1 cellular context compared by ENCODE assay signal in the genomic region with DNA sequence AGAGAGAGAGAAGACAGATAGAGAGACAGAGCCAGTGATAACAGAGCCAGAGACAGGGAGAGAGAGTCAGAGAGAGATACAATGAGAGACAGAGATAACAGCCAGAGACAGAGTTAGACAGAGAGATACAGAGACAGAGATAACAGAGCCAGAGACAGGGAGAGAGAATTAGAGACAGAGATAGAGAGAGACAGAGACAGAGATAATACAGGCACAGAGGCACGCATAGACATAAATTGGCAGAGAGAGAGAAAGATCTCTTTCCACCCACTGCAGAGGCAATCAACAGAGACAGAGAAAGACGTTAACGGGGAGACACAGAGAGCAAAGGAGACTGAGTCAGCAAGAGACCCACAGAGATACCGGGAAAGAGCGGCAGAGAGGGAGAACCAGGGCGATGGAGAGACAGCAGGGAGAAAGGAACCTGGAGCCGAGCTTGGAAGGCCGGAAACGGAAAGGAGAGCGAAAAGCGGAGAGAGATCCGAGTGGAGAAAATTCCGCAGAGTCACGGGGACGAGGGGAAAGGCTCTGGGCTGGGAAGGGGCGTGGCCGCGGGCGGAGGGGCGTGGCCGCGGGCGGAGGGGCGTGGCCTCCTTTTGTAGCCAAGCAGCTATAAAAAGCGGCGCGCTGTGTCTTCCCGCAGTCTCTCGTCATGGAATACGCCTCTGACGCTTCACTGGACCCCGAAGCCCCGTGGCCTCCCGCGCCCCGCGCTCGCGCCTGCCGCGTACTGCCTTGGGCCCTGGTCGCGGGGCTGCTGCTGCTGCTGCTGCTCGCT.
TF ChIP-seq lines count a peak whose summit lies in the region.

A gene with protein sequence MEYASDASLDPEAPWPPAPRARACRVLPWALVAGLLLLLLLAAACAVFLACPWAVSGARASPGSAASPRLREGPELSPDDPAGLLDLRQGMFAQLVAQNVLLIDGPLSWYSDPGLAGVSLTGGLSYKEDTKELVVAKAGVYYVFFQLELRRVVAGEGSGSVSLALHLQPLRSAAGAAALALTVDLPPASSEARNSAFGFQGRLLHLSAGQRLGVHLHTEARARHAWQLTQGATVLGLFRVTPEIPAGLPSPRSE (plus strand): TSS at position 642 of the 778 bp plus-strand sequence. CDS start 11 bp downstream, at position 653.

TF ChIP-seq in K562, 482 proteins besides CTCF, POLR2A, EP300 and RAD21 (continued from another document and continues in another):
- TF ChIP-seq FOXO4 (CRISPR knock-in tag; IDR thresholded peaks at IDR 0.05) (no peak), SIX5 (IDR thresholded peaks at IDR 0.05; ENCODE audit: borderline replicate concordance in 1 of 2, insufficient read depth in 1 of 2, low read depth in 1 of 2, low read length in 2 of 2) (no peak), ZNF280B (CRISPR knock-in tag; IDR thresholded peaks at IDR 0.05) (no peak), ZNF436 (CRISPR knock-in tag; IDR thresholded peaks at IDR 0.05) (no peak), RBM14 (IDR thresholded peaks at IDR 0.05; ENCODE audit: borderline replicate concordance, insufficient read depth, low read depth, low read length) (no peak), POLR2AphosphoS2 (IDR thresholded peaks at IDR 0.05; ENCODE audit: low read length) (no peak), HDAC6 (IDR thresholded peaks at IDR 0.05; ENCODE audit: low read depth, low read length) (no peak), MCM2 (IDR thresholded peaks at IDR 0.05; ENCODE audit: low read depth) (no peak), MED1 (CRISPR knock-in tag; IDR thresholded peaks at IDR 0.05; ENCODE audit: borderline replicate concordance) (no peak), PHF20 (IDR thresholded peaks at IDR 0.05; ENCODE audit: partially characterized antibody) (no peak), NR2C2 (CRISPR knock-in tag; IDR thresholded peaks at IDR 0.05) (peak; percentile 10), NR2C2 (tag; IDR thresholded peaks at IDR 0.05) (peak; percentile 39; the same call in 1 of the 2 replicates), HIVEP1 (CRISPR knock-in tag; IDR thresholded peaks at IDR 0.05) (no peak), ZNF584 (CRISPR knock-in tag; IDR thresholded peaks at IDR 0.05; ENCODE audit: low read depth) (no peak), ZNF57 (CRISPR knock-in tag; IDR thresholded peaks at IDR 0.05) (no peak), DPF2 (IDR thresholded peaks at IDR 0.05) (peak; percentile 98), ZBTB1 (CRISPR knock-in tag; IDR thresholded peaks at IDR 0.05; ENCODE audit: borderline replicate concordance, low read depth) (no peak; the same call in 1 of the 2 replicates), ZNF583 (CRISPR knock-in tag; IDR thresholded peaks at IDR 0.05) (no peak), RBM22 (IDR thresholded peaks at IDR 0.05; ENCODE audit: low read depth, low read length, poor library complexity, severe bottlenecking) (peak; percentile 88), KHSRP (IDR thresholded peaks at IDR 0.05) (no peak), SP2 (IDR thresholded peaks at IDR 0.05; ENCODE audit: extremely low read depth, low read depth, low read length, poor library complexity, severe bottlenecking) (no peak), RBBP5 (IDR thresholded peaks at IDR 0.05; ENCODE audit: borderline replicate concordance, insufficient read depth, low read length, poor library complexity, severe bottlenecking) (peak; percentile 46), PHB (CRISPR knock-in tag; IDR thresholded peaks at IDR 0.05) (no peak; the same call in 1 of the 2 replicates), ZNF589 (CRISPR knock-in tag; IDR thresholded peaks at IDR 0.05; ENCODE audit: low read depth) (no peak), RAD51 (IDR thresholded peaks at IDR 0.05; ENCODE audit: borderline replicate concordance, low read depth) (peak; percentile 54; the same call in 1 of the 2 replicates), SRSF1 (IDR thresholded peaks at IDR 0.05; ENCODE audit: low read depth, low read length) (no peak), CGGBP1 (CRISPR knock-in tag; IDR thresholded peaks at IDR 0.05) (no peak), TAF1 (IDR thresholded peaks at IDR 0.05; ENCODE audit: control insufficient read depth, extremely low read depth, insufficient read depth, low read length, severe bottlenecking) (peak; percentile 89), ATF1 (CRISPR knock-in tag; IDR thresholded peaks at IDR 0.05) (no peak), ATF1 (tag; IDR thresholded peaks at IDR 0.05) (peak; percentile 82), MAZ (CRISPR knock-in tag; conservative IDR thresholded peaks at IDR 0.05 in 1 of 2, IDR thresholded peaks at IDR 0.05 in 1 of 2) (peak in 1 of 2 experiments; percentile 64; a peak in 1 of 4 replicates), MCM7 (IDR thresholded peaks at IDR 0.05) (peak in 1 of 2 experiments; percentile 77; a peak in 2 of 4 replicates), ZNF217 (CRISPR knock-in tag; IDR thresholded peaks at IDR 0.05) (no peak), ZSCAN32 (CRISPR knock-in tag; IDR thresholded peaks at IDR 0.05) (no peak), FOS (IDR thresholded peaks at IDR 0.05; ENCODE audit: extremely low read depth, insufficient read length) (no peak), TAF7 (tag; IDR thresholded peaks at IDR 0.05) (peak; percentile 70), CREBBP (IDR thresholded peaks at IDR 0.05; ENCODE audit: low read depth, low read length) (no peak), ATF6 (CRISPR knock-in tag; IDR thresholded peaks at IDR 0.05) (peak; percentile 63; the same call in 1 of the 2 replicates), ZNF23 (CRISPR knock-in tag; IDR thresholded peaks at IDR 0.05) (no peak), RBM17 (IDR thresholded peaks at IDR 0.05; ENCODE audit: borderline replicate concordance, low read depth, low read length) (no peak), THRA (IDR thresholded peaks at IDR 0.05) (no peak), HNRNPL (IDR thresholded peaks at IDR 0.05; ENCODE audit: low read depth, low read length) (0 out of 2 replicates have a peak, but pooled peaks have one; percentile 64), SAFB2 (IDR thresholded peaks at IDR 0.05; ENCODE audit: borderline replicate concordance, low read depth, low read length, severe bottlenecking) (no peak), GABPA (tag; conservative IDR thresholded peaks at IDR 0.05; ENCODE audit: low read depth) (peak; percentile 92), MTA1 (IDR thresholded peaks at IDR 0.05; ENCODE audit: borderline replicate concordance) (0 out of 2 replicates have a peak, but pooled peaks have one; percentile 87), NR3C1 (CRISPR knock-in tag; IDR thresholded peaks at IDR 0.05) (no peak), ZNF212 (CRISPR knock-in tag; IDR thresholded peaks at IDR 0.05) (no peak; the same call in 1 of the 2 replicates), TBL1XR1 (IDR thresholded peaks at IDR 0.05; ENCODE audit: low read length in 2 of 2) (no peak), ZNF143 (CRISPR knock-in tag; IDR thresholded peaks at IDR 0.05) (no peak), NCOA2 (IDR thresholded peaks at IDR 0.05; ENCODE audit: partially characterized antibody in 2 of 2) (no peak), ZNF197 (CRISPR knock-in tag; IDR thresholded peaks at IDR 0.05; ENCODE audit: low read depth) (no peak)
- TF ChIP-seq, protein P1, sequence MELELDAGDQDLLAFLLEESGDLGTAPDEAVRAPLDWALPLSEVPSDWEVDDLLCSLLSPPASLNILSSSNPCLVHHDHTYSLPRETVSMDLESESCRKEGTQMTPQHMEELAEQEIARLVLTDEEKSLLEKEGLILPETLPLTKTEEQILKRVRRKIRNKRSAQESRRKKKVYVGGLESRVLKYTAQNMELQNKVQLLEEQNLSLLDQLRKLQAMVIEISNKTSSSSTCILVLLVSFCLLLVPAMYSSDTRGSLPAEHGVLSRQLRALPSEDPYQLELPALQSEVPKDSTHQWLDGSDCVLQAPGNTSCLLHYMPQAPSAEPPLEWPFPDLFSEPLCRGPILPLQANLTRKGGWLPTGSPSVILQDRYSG (tag; conservative IDR thresholded peaks at IDR 0.05; ENCODE audit: low read depth) = no peak
- TF ChIP-seq, protein P2, sequence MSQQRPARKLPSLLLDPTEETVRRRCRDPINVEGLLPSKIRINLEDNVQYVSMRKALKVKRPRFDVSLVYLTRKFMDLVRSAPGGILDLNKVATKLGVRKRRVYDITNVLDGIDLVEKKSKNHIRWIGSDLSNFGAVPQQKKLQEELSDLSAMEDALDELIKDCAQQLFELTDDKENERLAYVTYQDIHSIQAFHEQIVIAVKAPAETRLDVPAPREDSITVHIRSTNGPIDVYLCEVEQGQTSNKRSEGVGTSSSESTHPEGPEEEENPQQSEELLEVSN (IDR thresholded peaks at IDR 0.05; ENCODE audit: borderline replicate concordance in 1 of 2, extremely low read depth in 1 of 2, insufficient read depth in 1 of 2, insufficient read length in 1 of 2, low read depth in 1 of 2, low read length in 1 of 2, poor library complexity in 1 of 2, severe bottlenecking in 1 of 2) = peak; percentile 57 to 91
- TF ChIP-seq, protein P3, sequence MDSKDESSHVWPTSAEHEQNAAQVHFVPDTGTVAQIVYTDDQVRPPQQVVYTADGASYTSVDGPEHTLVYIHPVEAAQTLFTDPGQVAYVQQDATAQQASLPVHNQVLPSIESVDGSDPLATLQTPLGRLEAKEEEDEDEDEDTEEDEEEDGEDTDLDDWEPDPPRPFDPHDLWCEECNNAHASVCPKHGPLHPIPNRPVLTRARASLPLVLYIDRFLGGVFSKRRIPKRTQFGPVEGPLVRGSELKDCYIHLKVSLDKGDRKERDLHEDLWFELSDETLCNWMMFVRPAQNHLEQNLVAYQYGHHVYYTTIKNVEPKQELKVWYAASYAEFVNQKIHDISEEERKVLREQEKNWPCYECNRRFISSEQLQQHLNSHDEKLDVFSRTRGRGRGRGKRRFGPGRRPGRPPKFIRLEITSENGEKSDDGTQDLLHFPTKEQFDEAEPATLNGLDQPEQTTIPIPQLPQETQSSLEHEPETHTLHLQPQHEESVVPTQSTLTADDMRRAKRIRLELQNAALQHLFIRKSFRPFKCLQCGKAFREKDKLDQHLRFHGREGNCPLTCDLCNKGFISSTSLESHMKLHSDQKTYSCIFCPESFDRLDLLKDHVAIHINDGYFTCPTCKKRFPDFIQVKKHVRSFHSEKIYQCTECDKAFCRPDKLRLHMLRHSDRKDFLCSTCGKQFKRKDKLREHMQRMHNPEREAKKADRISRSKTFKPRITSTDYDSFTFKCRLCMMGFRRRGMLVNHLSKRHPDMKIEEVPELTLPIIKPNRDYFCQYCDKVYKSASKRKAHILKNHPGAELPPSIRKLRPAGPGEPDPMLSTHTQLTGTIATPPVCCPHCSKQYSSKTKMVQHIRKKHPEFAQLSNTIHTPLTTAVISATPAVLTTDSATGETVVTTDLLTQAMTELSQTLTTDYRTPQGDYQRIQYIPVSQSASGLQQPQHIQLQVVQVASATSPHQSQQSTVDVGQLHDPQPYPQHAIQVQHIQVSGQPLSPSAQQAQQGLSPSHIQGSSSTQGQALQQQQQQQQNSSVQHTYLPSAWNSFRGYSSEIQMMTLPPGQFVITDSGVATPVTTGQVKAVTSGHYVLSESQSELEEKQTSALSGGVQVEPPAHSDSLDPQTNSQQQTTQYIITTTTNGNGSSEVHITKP (IDR thresholded peaks at IDR 0.05; ENCODE audit: partially characterized antibody) = no peak
